Comparison of ENCODE assay signal across 1 cellular context in the genomic region with DNA sequence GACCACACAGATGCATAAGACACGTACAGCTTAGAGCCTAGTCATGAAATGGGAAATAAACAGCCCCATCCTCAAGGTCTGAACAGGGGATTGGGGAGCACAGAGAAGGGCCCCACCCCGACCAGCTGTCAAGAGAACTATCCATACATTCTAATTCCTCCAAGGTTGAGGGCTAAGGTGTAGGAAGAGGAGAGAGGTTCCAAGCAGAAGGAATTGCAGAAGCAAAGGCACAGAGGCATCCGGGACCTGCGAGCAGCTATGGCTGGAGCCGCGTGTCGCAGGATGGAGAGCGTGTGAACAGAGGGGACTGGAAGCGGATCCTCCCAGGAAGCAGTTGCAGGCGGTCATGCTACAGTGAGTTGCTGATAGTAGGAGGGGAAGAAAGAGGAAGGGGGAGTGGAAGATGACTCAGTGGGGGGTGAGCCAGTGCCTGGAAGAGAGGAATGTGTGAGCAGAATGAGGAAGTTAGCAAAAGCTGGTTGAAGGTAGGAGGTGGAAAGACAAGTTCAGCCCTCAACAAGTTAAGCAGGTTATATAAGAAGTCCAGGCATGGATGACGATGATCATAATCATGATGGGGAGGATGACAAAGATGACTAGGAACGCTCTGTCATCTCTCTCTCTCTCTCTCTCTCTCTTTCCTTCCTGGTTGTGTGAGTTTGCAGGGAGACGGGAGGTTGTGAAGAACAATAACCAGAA.
TF ChIP-seq lines count a peak whose summit lies in the region.

No MANE protein-coding gene starts in this region.

TF ChIP-seq in K562, 482 proteins besides CTCF, POLR2A, EP300 and RAD21 (continued from another document and continues in another):
- TF ChIP-seq E2F8 (IDR thresholded peaks at IDR 0.05; ENCODE audit: low read depth, partially characterized antibody) (peak; percentile 83), SAFB (IDR thresholded peaks at IDR 0.05; ENCODE audit: borderline replicate concordance, low read depth, low read length) (no peak), CBFA2T3 (IDR thresholded peaks at IDR 0.05) (peak; percentile 84), POLR2G (IDR thresholded peaks at IDR 0.05; ENCODE audit: low read depth, low read length) (peak; percentile 73), SPI1 (IDR thresholded peaks at IDR 0.05; ENCODE audit: borderline replicate concordance, low read depth, low read length) (peak; percentile 99), MAFK (IDR thresholded peaks at IDR 0.05; ENCODE audit: low read length) (peak; percentile 26; the same call in 1 of the 2 replicates), TEAD4 (IDR thresholded peaks at IDR 0.05; ENCODE audit: low read length) (peak; percentile 81), TEAD4 (CRISPR knock-in tag; IDR thresholded peaks at IDR 0.05; ENCODE audit: borderline replicate concordance) (no peak; the same call in 1 of the 2 replicates), TRIM25 (IDR thresholded peaks at IDR 0.05; ENCODE audit: borderline replicate concordance) (no peak), MCM5 (IDR thresholded peaks at IDR 0.05; ENCODE audit: low read depth) (no peak), RBBP5 (IDR thresholded peaks at IDR 0.05; ENCODE audit: borderline replicate concordance, insufficient read depth, low read length, poor library complexity, severe bottlenecking) (peak; percentile 25), ELF1 (tag; IDR thresholded peaks at IDR 0.05) (peak; percentile 84), KLF13 (tag; IDR thresholded peaks at IDR 0.05; ENCODE audit: borderline replicate concordance, low read depth) (no peak), ZNF583 (CRISPR knock-in tag; IDR thresholded peaks at IDR 0.05) (peak; percentile 49; the same call in 1 of the 2 replicates), CEBPZ (IDR thresholded peaks at IDR 0.05; ENCODE audit: borderline replicate concordance, low read depth, low read length) (no peak), ZNF764 (CRISPR knock-in tag; IDR thresholded peaks at IDR 0.05; ENCODE audit: low read depth) (no peak), KAT2B (IDR thresholded peaks at IDR 0.05; ENCODE audit: low read depth, low read length) (no peak), RFX1 (IDR thresholded peaks at IDR 0.05) (no peak), MXD1 (CRISPR knock-in tag; IDR thresholded peaks at IDR 0.05; ENCODE audit: borderline replicate concordance, poor library complexity, severe bottlenecking) (no peak), ZNF124 (CRISPR knock-in tag; IDR thresholded peaks at IDR 0.05) (no peak), HNRNPK (IDR thresholded peaks at IDR 0.05; ENCODE audit: low read depth, low read length, poor library complexity, severe bottlenecking) (no peak), ZFP36 (IDR thresholded peaks at IDR 0.05; ENCODE audit: low read depth, low read length, partially characterized antibody) (no peak), NR2F6 (CRISPR knock-in tag; IDR thresholded peaks at IDR 0.05) (no peak), SMAD1 (IDR thresholded peaks at IDR 0.05; ENCODE audit: low read depth, low read length, partially characterized antibody) (peak; percentile 12), STAT5B (CRISPR knock-in tag; IDR thresholded peaks at IDR 0.05) (no peak), MNT (conservative IDR thresholded peaks at IDR 0.05) (peak; percentile 77 to 81; a peak in 3 of 4 replicates)
- TF ChIP-seq, protein P1, sequence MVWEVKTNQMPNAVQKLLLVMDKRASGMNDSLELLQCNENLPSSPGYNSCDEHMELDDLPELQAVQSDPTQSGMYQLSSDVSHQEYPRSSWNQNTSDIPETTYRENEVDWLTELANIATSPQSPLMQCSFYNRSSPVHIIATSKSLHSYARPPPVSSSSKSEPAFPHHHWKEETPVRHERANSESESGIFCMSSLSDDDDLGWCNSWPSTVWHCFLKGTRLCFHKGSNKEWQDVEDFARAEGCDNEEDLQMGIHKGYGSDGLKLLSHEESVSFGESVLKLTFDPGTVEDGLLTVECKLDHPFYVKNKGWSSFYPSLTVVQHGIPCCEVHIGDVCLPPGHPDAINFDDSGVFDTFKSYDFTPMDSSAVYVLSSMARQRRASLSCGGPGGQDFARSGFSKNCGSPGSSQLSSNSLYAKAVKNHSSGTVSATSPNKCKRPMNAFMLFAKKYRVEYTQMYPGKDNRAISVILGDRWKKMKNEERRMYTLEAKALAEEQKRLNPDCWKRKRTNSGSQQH (CRISPR knock-in tag; IDR thresholded peaks at IDR 0.05), result no peak
- TF ChIP-seq, protein P2, sequence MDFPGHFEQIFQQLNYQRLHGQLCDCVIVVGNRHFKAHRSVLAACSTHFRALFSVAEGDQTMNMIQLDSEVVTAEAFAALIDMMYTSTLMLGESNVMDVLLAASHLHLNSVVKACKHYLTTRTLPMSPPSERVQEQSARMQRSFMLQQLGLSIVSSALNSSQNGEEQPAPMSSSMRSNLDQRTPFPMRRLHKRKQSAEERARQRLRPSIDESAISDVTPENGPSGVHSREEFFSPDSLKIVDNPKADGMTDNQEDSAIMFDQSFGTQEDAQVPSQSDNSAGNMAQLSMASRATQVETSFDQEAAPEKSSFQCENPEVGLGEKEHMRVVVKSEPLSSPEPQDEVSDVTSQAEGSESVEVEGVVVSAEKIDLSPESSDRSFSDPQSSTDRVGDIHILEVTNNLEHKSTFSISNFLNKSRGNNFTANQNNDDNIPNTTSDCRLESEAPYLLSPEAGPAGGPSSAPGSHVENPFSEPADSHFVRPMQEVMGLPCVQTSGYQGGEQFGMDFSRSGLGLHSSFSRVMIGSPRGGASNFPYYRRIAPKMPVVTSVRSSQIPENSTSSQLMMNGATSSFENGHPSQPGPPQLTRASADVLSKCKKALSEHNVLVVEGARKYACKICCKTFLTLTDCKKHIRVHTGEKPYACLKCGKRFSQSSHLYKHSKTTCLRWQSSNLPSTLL (IDR thresholded peaks at IDR 0.05), result 0 out of 2 replicates have a peak, but pooled peaks have one; percentile 38
- TF ChIP-seq, protein P3, sequence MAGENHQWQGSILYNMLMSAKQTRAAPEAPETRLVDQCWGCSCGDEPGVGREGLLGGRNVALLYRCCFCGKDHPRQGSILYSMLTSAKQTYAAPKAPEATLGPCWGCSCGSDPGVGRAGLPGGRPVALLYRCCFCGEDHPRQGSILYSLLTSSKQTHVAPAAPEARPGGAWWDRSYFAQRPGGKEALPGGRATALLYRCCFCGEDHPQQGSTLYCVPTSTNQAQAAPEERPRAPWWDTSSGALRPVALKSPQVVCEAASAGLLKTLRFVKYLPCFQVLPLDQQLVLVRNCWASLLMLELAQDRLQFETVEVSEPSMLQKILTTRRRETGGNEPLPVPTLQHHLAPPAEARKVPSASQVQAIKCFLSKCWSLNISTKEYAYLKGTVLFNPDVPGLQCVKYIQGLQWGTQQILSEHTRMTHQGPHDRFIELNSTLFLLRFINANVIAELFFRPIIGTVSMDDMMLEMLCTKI (IDR thresholded peaks at IDR 0.05; ENCODE audit: partially characterized antibody), result no peak
- TF ChIP-seq, protein P4, sequence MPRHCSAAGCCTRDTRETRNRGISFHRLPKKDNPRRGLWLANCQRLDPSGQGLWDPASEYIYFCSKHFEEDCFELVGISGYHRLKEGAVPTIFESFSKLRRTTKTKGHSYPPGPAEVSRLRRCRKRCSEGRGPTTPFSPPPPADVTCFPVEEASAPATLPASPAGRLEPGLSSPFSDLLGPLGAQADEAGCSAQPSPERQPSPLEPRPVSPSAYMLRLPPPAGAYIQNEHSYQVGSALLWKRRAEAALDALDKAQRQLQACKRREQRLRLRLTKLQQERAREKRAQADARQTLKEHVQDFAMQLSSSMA (CRISPR knock-in tag; IDR thresholded peaks at IDR 0.05), result no peak
- TF ChIP-seq, protein P5, sequence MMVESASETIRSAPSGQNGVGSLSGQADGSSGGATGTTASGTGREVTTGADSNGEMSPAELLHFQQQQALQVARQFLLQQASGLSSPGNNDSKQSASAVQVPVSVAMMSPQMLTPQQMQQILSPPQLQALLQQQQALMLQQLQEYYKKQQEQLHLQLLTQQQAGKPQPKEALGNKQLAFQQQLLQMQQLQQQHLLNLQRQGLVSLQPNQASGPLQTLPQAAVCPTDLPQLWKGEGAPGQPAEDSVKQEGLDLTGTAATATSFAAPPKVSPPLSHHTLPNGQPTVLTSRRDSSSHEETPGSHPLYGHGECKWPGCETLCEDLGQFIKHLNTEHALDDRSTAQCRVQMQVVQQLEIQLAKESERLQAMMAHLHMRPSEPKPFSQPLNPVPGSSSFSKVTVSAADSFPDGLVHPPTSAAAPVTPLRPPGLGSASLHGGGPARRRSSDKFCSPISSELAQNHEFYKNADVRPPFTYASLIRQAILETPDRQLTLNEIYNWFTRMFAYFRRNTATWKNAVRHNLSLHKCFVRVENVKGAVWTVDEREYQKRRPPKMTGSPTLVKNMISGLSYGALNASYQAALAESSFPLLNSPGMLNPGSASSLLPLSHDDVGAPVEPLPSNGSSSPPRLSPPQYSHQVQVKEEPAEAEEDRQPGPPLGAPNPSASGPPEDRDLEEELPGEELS (CRISPR knock-in tag; IDR thresholded peaks at IDR 0.05; ENCODE audit: borderline replicate concordance), result no peak
- TF ChIP-seq, protein P6, sequence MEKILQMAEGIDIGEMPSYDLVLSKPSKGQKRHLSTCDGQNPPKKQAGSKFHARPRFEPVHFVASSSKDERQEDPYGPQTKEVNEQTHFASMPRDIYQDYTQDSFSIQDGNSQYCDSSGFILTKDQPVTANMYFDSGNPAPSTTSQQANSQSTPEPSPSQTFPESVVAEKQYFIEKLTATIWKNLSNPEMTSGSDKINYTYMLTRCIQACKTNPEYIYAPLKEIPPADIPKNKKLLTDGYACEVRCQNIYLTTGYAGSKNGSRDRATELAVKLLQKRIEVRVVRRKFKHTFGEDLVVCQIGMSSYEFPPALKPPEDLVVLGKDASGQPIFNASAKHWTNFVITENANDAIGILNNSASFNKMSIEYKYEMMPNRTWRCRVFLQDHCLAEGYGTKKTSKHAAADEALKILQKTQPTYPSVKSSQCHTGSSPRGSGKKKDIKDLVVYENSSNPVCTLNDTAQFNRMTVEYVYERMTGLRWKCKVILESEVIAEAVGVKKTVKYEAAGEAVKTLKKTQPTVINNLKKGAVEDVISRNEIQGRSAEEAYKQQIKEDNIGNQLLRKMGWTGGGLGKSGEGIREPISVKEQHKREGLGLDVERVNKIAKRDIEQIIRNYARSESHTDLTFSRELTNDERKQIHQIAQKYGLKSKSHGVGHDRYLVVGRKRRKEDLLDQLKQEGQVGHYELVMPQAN (IDR thresholded peaks at IDR 0.05; ENCODE audit: borderline replicate concordance), result peak; percentile 45; the same call in 1 of the 2 replicates
